In genomic region chr14:106875503-106875902, GRCh38 we compare ENCODE assay signal across 8 cellular contexts.
DNase-seq lines count a peak whose midpoint lies in the region; ATAC-seq and TF ChIP-seq lines count a peak whose summit lies in the region.

No MANE protein-coding gene starts in this region.

- no peak for TF ChIP-seq POLR2A in gastroesophageal sphincter (IDR thresholded peaks at IDR 0.05)

- TF ChIP-seq EP300 in gastroesophageal sphincter (IDR thresholded peaks at IDR 0.05) = no peak

- H3K27ac ChIP-seq in SK-N-MC = peak overlapping the region; percentile 97
- H3K27ac ChIP-seq in substantia nigra (ENCODE audit: low read depth, low read length, poor library complexity, severe bottlenecking) = no peak overlapping the region
- no peak overlapping the region for H3K27ac ChIP-seq in gastroesophageal sphincter

- no peaks in the 10 kb centered on the region for H3K4me1 ChIP-seq in gastroesophageal sphincter

- H3K36me3 ChIP-seq in SK-N-MC (ENCODE audit: insufficient read depth, low read length) = no peaks in the 10 kb centered on the region
- H3K36me3 ChIP-seq in gastroesophageal sphincter = no peaks in the 10 kb centered on the region

- ATAC-seq in GM21529 (IDR thresholded peaks at IDR 0.05; ENCODE audit: unreplicated experiment) (peak; percentile 51), left lobe of liver (peak; percentile 34), gastroesophageal sphincter (no peak), GM18517 (IDR thresholded peaks at IDR 0.05; ENCODE audit: unreplicated experiment) (no peak)

- H3K4me3 ChIP-seq in SK-N-MC (no peak overlapping the region), gastroesophageal sphincter (no peak overlapping the region)

- no peaks in the 10 kb centered on the region for H3K9me3 ChIP-seq in SK-N-MC (ENCODE audit: low read depth, low read length)
- no peaks in the 10 kb centered on the region for H3K9me3 ChIP-seq in gastroesophageal sphincter

- DNase-seq in GDM1 (lab: John Stamatoyannopoulos, UW) (peak; percentile 61), SK-N-MC (ENCODE audit: low read depth, low spot score) (no peak), left lobe of liver (ENCODE audit: low spot score) (no peak), substantia nigra (lab: John Stamatoyannopoulos, UW) (no peak), cortex of kidney (lab: John Stamatoyannopoulos, UW) (no peak)

- WGBS in gastroesophageal sphincter (ENCODE audit: low coverage in 1 of 2), 2 donors = 27 to 28% methylated on average over 3 of the region's 4 CpGs

- H3K9ac ChIP-seq in SK-N-MC (ENCODE audit: insufficient read length) = no peak overlapping the region

- H3K27me3 ChIP-seq in gastroesophageal sphincter = peaks cover 80% of the 10 kb centered on the region

- peak in 1 of 4 experiments; percentile 16 for TF ChIP-seq CTCF in gastroesophageal sphincter (IDR thresholded peaks at IDR 0.05)

Comparison
In these comparisons a context has a peak if more than half of its experiments do, and no peak if none do; other contexts are left out.
1. ATAC-seq: peak in GM21529 (single experiment) and left lobe of liver (single experiment); none in gastroesophageal sphincter (single experiment) and GM18517 (single experiment).